ENCODE assay signal across 18 cellular contexts in genomic region chr14:24435192-24435810, GRCh38. TPM values are rescaled to one million over a fixed set of nuclear protein-coding genes. Genes with fewer than 3 reads are reported as not detected.
DNase-seq lines count a peak whose midpoint lies in the region; ATAC-seq and TF ChIP-seq lines count a peak whose summit lies in the region.
"Had no signal": no experiment of that assay in that cellular context is flagged by ENCODE, and none has a peak within 500 bp of the region (broad histone marks: within the 10 kb centered on the region; RNA-seq: fewer than 3 reads in every experiment).

No MANE protein-coding gene starts in this region.

- peaks cover 44% of the 10 kb centered on the region for H3K36me3 Mint-ChIP-seq in activated CD8-positive, alpha-beta memory T cell treated with anti-CD3 and anti-CD28 coated beads, Interleukin-2, amount 10 ng/mL, durations not matched to agents 7 days and 5 days
- H3K36me3 Mint-ChIP-seq in stimulated activated naive B cell treated with anti-CD40 and anti-IgM and Interleukin-4, amounts not matched to agents 10 μg/mL and 1 μg/mL and 100 μg/mL, for 72 hours, result peaks cover 55 to 77% of the 10 kb centered on the region in 2 donors

- H3K36me3 ChIP-seq in H7 (replicated peaks; ENCODE audit: control insufficient read depth, insufficient read depth, low read length) (peaks cover 16% of the 10 kb centered on the region), esophagus squamous epithelium (peaks cover 35 to 90% (median 37%) of the 10 kb centered on the region in 3 donors), BE2C (peaks cover 17% of the 10 kb centered on the region)

- CTCF ChIA-PET in activated CD8-positive, alpha-beta memory T cell treated with anti-CD3 and anti-CD28 coated beads, Interleukin-2, amount 10 ng/mL, durations not matched to agents 7 days and 5 days (lab: Charles Lee), result interaction anchor here (1.0 to 16.8 kb wide), 13 partner anchors 10 to 239 kb away, joined by 3 to 854 read pairs (median 6); partner anchors contain the start of genes ADCY4, CIDEB, DHRS1 and NOP9

- H3K4me3 Mint-ChIP-seq in activated CD8-positive, alpha-beta memory T cell treated with anti-CD3 and anti-CD28 coated beads, Interleukin-2, amount 10 ng/mL, durations not matched to agents 7 days and 5 days, result no peak overlapping the region
- H3K4me3 Mint-ChIP-seq in stimulated activated naive B cell treated with anti-CD40 and anti-IgM and Interleukin-4, amounts not matched to agents 10 μg/mL and 1 μg/mL and 100 μg/mL, for 72 hours, result no peak overlapping the region

- no peak for ATAC-seq in activated CD8-positive, alpha-beta memory T cell treated with anti-CD3 and anti-CD28 coated beads, Interleukin-2, amount 10 ng/mL, durations not matched to agents 7 days and 5 days
- ATAC-seq in stimulated activated naive B cell treated with anti-CD40 and anti-IgM and Interleukin-4, amounts not matched to agents 10 μg/mL and 1 μg/mL and 100 μg/mL, for 72 hours (replicated peaks), result no peak
- ATAC-seq: heart left ventricle had no signal

- no peaks in the 10 kb centered on the region for H3K27me3 Mint-ChIP-seq in activated CD8-positive, alpha-beta memory T cell treated with anti-CD3 and anti-CD28 coated beads, Interleukin-2, amount 10 ng/mL, durations not matched to agents 7 days and 5 days
- no peaks in the 10 kb centered on the region for H3K27me3 Mint-ChIP-seq in stimulated activated naive B cell treated with anti-CD40 and anti-IgM and Interleukin-4, amounts not matched to agents 10 μg/mL and 1 μg/mL and 100 μg/mL, for 72 hours

- H3K4me1 Mint-ChIP-seq in activated CD8-positive, alpha-beta memory T cell treated with anti-CD3 and anti-CD28 coated beads, Interleukin-2, amount 10 ng/mL, durations not matched to agents 7 days and 5 days, result peaks cover 63% of the 10 kb centered on the region
- peaks cover 56 to 81% of the 10 kb centered on the region in 2 donors for H3K4me1 Mint-ChIP-seq in stimulated activated naive B cell treated with anti-CD40 and anti-IgM and Interleukin-4, amounts not matched to agents 10 μg/mL and 1 μg/mL and 100 μg/mL, for 72 hours

- H3K27ac Mint-ChIP-seq in activated CD8-positive, alpha-beta memory T cell treated with anti-CD3 and anti-CD28 coated beads, Interleukin-2, amount 10 ng/mL, durations not matched to agents 7 days and 5 days, result peak overlapping the region; percentile 26
- H3K27ac Mint-ChIP-seq in stimulated activated naive B cell treated with anti-CD40 and anti-IgM and Interleukin-4, amounts not matched to agents 10 μg/mL and 1 μg/mL and 100 μg/mL, for 72 hours, result peak overlapping the region; percentile 91

- H3K4me1 ChIP-seq in esophagus squamous epithelium (peaks cover 34 to 77% (median 45%) of the 10 kb centered on the region in 3 donors), BE2C (0 out of 2 replicates have a peak, but pooled peaks cover 3% of the 10 kb centered on the region)

- TF ChIP-seq CTCF in esophagus squamous epithelium (IDR thresholded peaks at IDR 0.05) (no peak), BE2C (IDR thresholded peaks at IDR 0.05; ENCODE audit: low read depth, low read length) (no peak)

- intact Hi-C loops in esophagus squamous epithelium (cut with DNase I), result no loop called here

- TF ChIP-seq POLR2A in esophagus squamous epithelium (IDR thresholded peaks at IDR 0.05), result no peak

- DNase-seq in activated CD8-positive, alpha-beta memory T cell treated with anti-CD3 and anti-CD28 coated beads, Interleukin-2, amount 10 ng/mL, durations not matched to agents 7 days and 5 days, result no peak
- DNase-seq in activated CD8-positive, alpha-beta memory T cell treated with anti-CD3 and anti-CD28 coated beads, Interleukin-2, amount 50 U/mL, for 4 hours, result no peak
- peak; percentile 7 for DNase-seq in H7
- no peak for DNase-seq in esophagus squamous epithelium (lab: John Stamatoyannopoulos, UW)
- DNase-seq in stimulated activated naive B cell treated with anti-CD40 and anti-IgM and Interleukin-4, amounts not matched to agents 10 μg/mL and 1 μg/mL and 100 μg/mL, for 72 hours, result no peak
- no peak for DNase-seq in MV-4-11 (lab: John Stamatoyannopoulos, UW)
- no peak for DNase-seq in superior temporal gyrus (ENCODE audit: extremely low spot score)
- DNase-seq in BE2C, result no peak
- DNase-seq: aorta, colonic mucosa, DMS153, heart left ventricle, kidney, NCI-H187 treated with DMSO at 0.1 percent for 48 hours, NCI-H526, SK-N-SH had no signal

- H3K9me3 Mint-ChIP-seq in activated CD8-positive, alpha-beta memory T cell treated with anti-CD3 and anti-CD28 coated beads, Interleukin-2, amount 10 ng/mL, durations not matched to agents 7 days and 5 days (ENCODE audit: low read depth), result no peaks in the 10 kb centered on the region
- H3K9me3 Mint-ChIP-seq in stimulated activated naive B cell treated with anti-CD40 and anti-IgM and Interleukin-4, amounts not matched to agents 10 μg/mL and 1 μg/mL and 100 μg/mL, for 72 hours, result no peaks in the 10 kb centered on the region

- 77 to 89% methylated on average over 2 of the region's 2 CpGs for WGBS in esophagus squamous epithelium, 2 donors

- peak overlapping the region in 3 of 4 donors; percentile 2 to 70 (median 24) for H3K27ac ChIP-seq in esophagus squamous epithelium
- H3K27ac ChIP-seq: colonic mucosa, thoracic aorta had no signal

- H3K27me3 ChIP-seq in H7 (ENCODE audit: control insufficient read depth, insufficient read depth, low read length) (peaks cover 3% of the 10 kb centered on the region; the same call in 1 of the 2 replicates), esophagus squamous epithelium (no peaks in the 10 kb centered on the region), BE2C (no peaks in the 10 kb centered on the region)
- H3K27me3 ChIP-seq: colonic mucosa, heart left ventricle had no signal

- no peak overlapping the region for H3K4me3 ChIP-seq in H7 (ENCODE audit: insufficient read depth, low read depth, low read length)
- no peak overlapping the region for H3K4me3 ChIP-seq in esophagus squamous epithelium
- H3K4me3 ChIP-seq in BE2C (ENCODE audit: low read depth, low read length), result no peak overlapping the region
- H3K4me3 ChIP-seq: colonic mucosa, heart left ventricle, thoracic aorta had no signal

- H3K9me3 ChIP-seq in esophagus squamous epithelium (no peaks in the 10 kb centered on the region), BE2C (no peaks in the 10 kb centered on the region)
- H3K9me3 ChIP-seq: colonic mucosa, heart left ventricle, SK-N-SH, thoracic aorta had no signal

RNA-seq across cellular contexts. Expression of gene KHNYN, which starts 5.5 kb away (rescaled TPM):
- 10 to 100 TPM; 73.3 to 81.2 TPM for total RNA-seq in activated CD8-positive, alpha-beta memory T cell treated with anti-CD3 and anti-CD28 coated beads, Interleukin-2, amount 10 ng/mL, durations not matched to agents 7 days and 5 days
- total RNA-seq in H7 (2014; rRNA removed; shearing (Covaris generic)), result 24.8 and 27.4 TPM in 2 replicates
- total RNA-seq in esophagus squamous epithelium, result 10 to 100 TPM; 35.6 to 68.9 (median 42.9) TPM
- 26.1 TPM for polyA plus RNA-seq in BE2C (2012; ENCODE audit: insufficient read depth, insufficient read length, low read depth)

RNA-seq across cellular contexts. Expression of gene CBLN3, which starts 5.8 kb away (rescaled TPM):
- total RNA-seq in activated CD8-positive, alpha-beta memory T cell treated with anti-CD3 and anti-CD28 coated beads, Interleukin-2, amount 10 ng/mL, durations not matched to agents 7 days and 5 days, result 1 to 10 TPM; 5.0 to 7.1 TPM
- total RNA-seq in H7 (2014; rRNA removed; shearing (Covaris generic)), result 0.24 and 1.5 TPM in 2 replicates
- under 1 TPM in 3 of 4 donors, not detected in 1; 0.13 to 0.95 (median 0.85) TPM for total RNA-seq in esophagus squamous epithelium
- polyA plus RNA-seq in BE2C (2012; ENCODE audit: insufficient read depth, insufficient read length, low read depth), result 0.62 TPM

RNA-seq across cellular contexts. Expression of gene SDR39U1, which starts 7.3 kb away (rescaled TPM):
- total RNA-seq in activated CD8-positive, alpha-beta memory T cell treated with anti-CD3 and anti-CD28 coated beads, Interleukin-2, amount 10 ng/mL, durations not matched to agents 7 days and 5 days, result 10 to 100 TPM; 45.6 to 45.9 TPM
- 23.5 and 26.7 TPM in 2 replicates for total RNA-seq in H7 (2014; rRNA removed; shearing (Covaris generic))
- total RNA-seq in esophagus squamous epithelium, result 10 to 100 TPM; 16.1 to 36.0 (median 20.4) TPM
- 157 TPM for polyA plus RNA-seq in BE2C (2012; ENCODE audit: insufficient read depth, insufficient read length, low read depth)

RNA-seq across cellular contexts. Expression of gene NYNRIN, which starts 36.5 kb away (rescaled TPM):
- under 1 TPM; 0.05 to 0.50 TPM for total RNA-seq in activated CD8-positive, alpha-beta memory T cell treated with anti-CD3 and anti-CD28 coated beads, Interleukin-2, amount 10 ng/mL, durations not matched to agents 7 days and 5 days
- 3.6 and 6.1 TPM in 2 replicates for total RNA-seq in H7 (2014; rRNA removed; shearing (Covaris generic))
- 10 to 100 TPM in 3 of 4 donors, 1 to 10 TPM in 1; 4.7 to 14.7 (median 11.8) TPM for total RNA-seq in esophagus squamous epithelium
- polyA plus RNA-seq in BE2C (2012; ENCODE audit: insufficient read depth, insufficient read length, low read depth), result 11.9 TPM
- total RNA-seq: M059J had no signal
